ENCODE assay signal across 9 cellular contexts in the genomic region with DNA sequence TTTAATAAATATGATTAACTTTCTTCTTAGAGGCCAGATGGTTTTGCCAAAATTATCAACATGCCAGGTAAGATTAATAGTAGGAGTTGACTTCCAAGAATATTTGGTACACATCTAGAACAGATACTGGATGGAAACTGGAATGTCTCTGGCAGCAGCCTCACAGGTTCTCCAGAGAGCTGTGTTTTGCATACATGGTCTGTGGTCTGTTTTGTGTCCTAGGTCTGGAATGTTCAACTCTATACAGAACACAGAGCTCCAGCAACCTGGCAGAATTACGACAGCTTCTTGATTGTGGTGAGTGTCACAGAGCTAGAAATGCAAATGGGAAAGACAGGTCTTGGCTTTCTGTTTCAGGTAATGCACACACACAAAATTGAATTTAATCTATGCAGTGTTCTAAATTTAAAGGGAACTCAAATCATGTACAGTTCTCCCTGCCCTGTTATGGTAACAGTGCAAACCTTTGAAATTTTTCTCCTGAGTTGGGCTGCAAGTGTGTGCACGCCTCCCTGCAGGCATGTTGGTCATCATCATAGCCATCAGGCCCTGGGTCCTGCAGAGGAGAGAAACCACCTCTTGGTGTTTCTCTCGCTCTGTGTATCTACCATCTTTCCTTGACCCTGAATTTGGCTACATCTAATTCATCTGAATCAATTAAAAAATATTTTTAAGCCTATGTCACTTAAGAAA. TPM values are rescaled to one million over a fixed set of nuclear protein-coding genes. Genes with fewer than 3 reads are reported as not detected.
DNase-seq lines count a peak whose midpoint lies in the region; ATAC-seq and TF ChIP-seq lines count a peak whose summit lies in the region.
"Had no signal": no experiment of that assay in that cellular context is flagged by ENCODE, and none has a peak within 500 bp of the region (broad histone marks: within the 10 kb centered on the region; RNA-seq: fewer than 3 reads in every experiment).

No MANE protein-coding gene starts in this region.

- H3K36me3 ChIP-seq in hepatocyte (replicated peaks; ENCODE audit: insufficient read depth, low read depth), result no peaks in the 10 kb centered on the region

- intact Hi-C loops in lower leg skin (cut with DNase I; ENCODE audit: low total_unique reads), result no loop called here

- 84% methylated on average over 3 of the region's 3 CpGs for WGBS in hepatocyte (ENCODE audit: low lambda C conversion rate, missing lambda C conversion rate)
- WGBS in lower leg skin, 2 donors, result 44 to 66% methylated on average over 3 of the region's 3 CpGs

- peaks cover 9% of the 10 kb centered on the region for H3K4me1 ChIP-seq in hepatocyte (ENCODE audit: insufficient read depth)

- TF ChIP-seq CTCF in hepatocyte (IDR thresholded peaks at IDR 0.05; ENCODE audit: poor library complexity) (no peak), lower leg skin (IDR thresholded peaks at IDR 0.05) (no peak)

- peaks cover 52% of the 10 kb centered on the region for H4K20me1 ChIP-seq in hepatocyte (ENCODE audit: insufficient read depth, poor library complexity, severe bottlenecking)

- TF ChIP-seq POLR2A in lower leg skin (IDR thresholded peaks at IDR 0.05), result no peak

- peak overlapping the region; percentile 2 for H3K27ac ChIP-seq in hepatocyte

- no peak overlapping the region for H3K4me2 ChIP-seq in hepatocyte

- H3K9me3 ChIP-seq in hepatocyte (ENCODE audit: low read depth), result no peaks in the 10 kb centered on the region

- H2AFZ ChIP-seq in hepatocyte, result no peak overlapping the region

- no peaks in the 10 kb centered on the region for H3K9me2 ChIP-seq in hepatocyte (replicated peaks; ENCODE audit: insufficient read depth)

- no peaks in the 10 kb centered on the region for H3K27me3 ChIP-seq in hepatocyte

- H3K79me2 ChIP-seq in hepatocyte, result peaks cover 93% of the 10 kb centered on the region

- DNase-seq in hepatocyte (ENCODE audit: low spot score), result no peak
- no peak for DNase-seq in middle frontal gyrus (ENCODE audit: extremely low spot score, low spot score)
- no peak for DNase-seq in ecto neural progenitor cell (ENCODE audit: low spot score)
- DNase-seq in NCI-H2081 treated with DMSO at 0.1 percent for 48 hours (lab: John Stamatoyannopoulos, UW), result no peak
- no peak for DNase-seq in lower leg skin (ENCODE audit: low spot score in 2 of 2)
- DNase-seq: SW 1271 had no signal

- ATAC-seq in GM18511 (IDR thresholded peaks at IDR 0.05; ENCODE audit: unreplicated experiment) (peak; percentile 57), GM21526 (IDR thresholded peaks at IDR 0.05; ENCODE audit: low FRiP score, unreplicated experiment) (peak; percentile 67), HG03565 (IDR thresholded peaks at IDR 0.05; ENCODE audit: unreplicated experiment) (peak; percentile 45)

- no peak overlapping the region for H3K4me3 ChIP-seq in hepatocyte
- H3K4me3 ChIP-seq in lower leg skin (ENCODE audit: low read depth, poor library complexity, severe bottlenecking), result no peak overlapping the region

RNA-seq across cellular contexts. Expression of gene PIK3R1, which starts 58.3 kb away (rescaled TPM):
- total RNA-seq in hepatocyte (86.3 and 109 TPM in 2 replicates), lower leg skin (100 to 1,000 TPM; 102 to 245 (median 137) TPM)
- 36.4 and 38.9 TPM in 2 replicates for polyA plus RNA-seq in hepatocyte
